1 cellular context compared by ENCODE assay signal in genomic region chr11:65415499-65416340, GRCh38.
TF ChIP-seq lines count a peak whose summit lies in the region.

No MANE protein-coding gene starts in this region.

TF ChIP-seq in GM12878, 131 proteins besides CTCF, POLR2A, EP300 and RAD21:
- TF ChIP-seq RUNX3 (IDR thresholded peaks at IDR 0.05; ENCODE audit: low read length): no peak
- no peak for TF ChIP-seq JUND (IDR thresholded peaks at IDR 0.05; ENCODE audit: low read depth, low read length)
- no peak for TF ChIP-seq SIX5 (IDR thresholded peaks at IDR 0.05; ENCODE audit: low read depth, low read length, severe bottlenecking)
- TF ChIP-seq SUPT20H (IDR thresholded peaks at IDR 0.05; ENCODE audit: borderline replicate concordance, control insufficient read depth, low read depth, low read length): no peak
- TF ChIP-seq REST (IDR thresholded peaks at IDR 0.05; ENCODE audit: low read depth, low read length): no peak
- no peak for TF ChIP-seq STAT1 (conservative IDR thresholded peaks at IDR 0.05)
- TF ChIP-seq ZBTB4 (CRISPR knock-in tag; IDR thresholded peaks at IDR 0.05): no peak
- no peak for TF ChIP-seq E2F4 (IDR thresholded peaks at IDR 0.05; ENCODE audit: low read depth, low read length)
- no peak for TF ChIP-seq GATAD2B (conservative IDR thresholded peaks at IDR 0.05; ENCODE audit: low read depth)
- no peak for TF ChIP-seq TAF1 (IDR thresholded peaks at IDR 0.05; ENCODE audit: borderline replicate concordance, low read depth, low read length)
